In the genomic region with DNA sequence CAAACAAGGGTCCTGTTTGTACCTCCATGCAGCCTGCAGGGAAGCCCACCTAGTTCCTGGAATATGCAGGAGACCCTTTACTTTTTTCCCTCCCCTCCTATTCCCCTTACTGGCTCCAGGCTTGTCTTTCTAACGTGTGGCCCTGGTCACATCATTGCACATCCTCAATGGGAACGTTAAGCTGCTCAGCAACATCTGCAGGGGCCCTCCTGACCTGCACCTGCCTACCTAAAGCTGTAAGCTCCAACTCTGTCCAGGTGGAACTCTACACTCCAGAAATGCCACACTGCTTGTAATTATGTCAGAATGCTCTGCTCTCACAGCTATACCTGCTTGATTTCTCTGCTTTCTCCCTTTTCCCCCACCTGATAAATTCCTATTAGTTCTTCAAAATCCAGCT, we compare ENCODE assay signal across 22 cellular contexts.
"Had no signal": no experiment of that assay in that cellular context is flagged by ENCODE, and none has a peak within 500 bp of the region (broad histone marks: within the 10 kb centered on the region; RNA-seq: fewer than 3 reads in every experiment).

No MANE protein-coding gene starts in this region.

- H3K36me3 Mint-ChIP-seq: activated naive CD4-positive, alpha-beta T cell treated with anti-CD3 and anti-CD28 coated beads, Interleukin-2, amount 10 ng/mL, durations not matched to agents 7 days and 5 days; natural killer cell had no signal

- H3K27ac ChIP-seq: colonic mucosa, epithelial cell of prostate, heart left ventricle, neutrophil, ovary, prostate gland, spleen, thoracic aorta, upper lobe of left lung had no signal

- H3K4me3 Mint-ChIP-seq: activated B cell treated with CpG ODN at 0.5 μM for 24 hours; activated CD4-positive, alpha-beta T cell treated with anti-CD3 and anti-CD28 coated beads for 36 hours; activated naive CD4-positive, alpha-beta T cell treated with anti-CD3 and anti-CD28 coated beads, Interleukin-2, amount 10 ng/mL, durations not matched to agents 7 days and 5 days; natural killer cell had no signal

- H3K4me1 Mint-ChIP-seq: activated B cell treated with CpG ODN at 0.5 μM for 24 hours; activated CD4-positive, alpha-beta T cell treated with anti-CD3 and anti-CD28 coated beads for 36 hours; activated naive CD4-positive, alpha-beta T cell treated with anti-CD3 and anti-CD28 coated beads, Interleukin-2, amount 10 ng/mL, durations not matched to agents 7 days and 5 days; natural killer cell had no signal

- DNase-seq: activated B cell treated with CpG ODN at 0.5 μM for 24 hours; activated CD4-positive, alpha-beta T cell treated with anti-CD3 and anti-CD28 coated beads for 36 hours; activated CD4-positive, alpha-beta T cell treated with anti-CD3 and anti-CD28 coated beads, Interleukin-2, amount 50 U/mL, for 48 hours; activated effector memory CD4-positive, alpha-beta T cell treated with anti-CD3 and anti-CD28 coated beads, Interleukin-2, amount 50 U/mL, for 16 hours; activated naive CD4-positive, alpha-beta T cell treated with anti-CD3 and anti-CD28 coated beads, Interleukin-2, amount 10 ng/mL, durations not matched to agents 7 days and 5 days; activated T-cell treated with anti-CD3 and anti-CD28 coated beads for 4 hours; amygdala; colonic mucosa; heart left ventricle; islet precursor cell; left cardiac atrium; midbrain; natural killer cell; ovary; spleen; stimulated activated CD4-positive, alpha-beta T cell treated with anti-CD3 and anti-CD28 coated beads, Interleukin-4, amount 100 ng/mL, for 1 hour; stimulated activated naive CD4-positive, alpha-beta T cell; upper lobe of left lung had no signal

- H3K9me3 ChIP-seq: colonic mucosa, heart left ventricle, neutrophil, ovary, prostate gland, spleen, thoracic aorta, upper lobe of left lung had no signal

- H3K27me3 ChIP-seq: colonic mucosa, ovary, upper lobe of left lung had no signal

- H3K4me1 ChIP-seq: colonic mucosa, heart left ventricle, prostate gland, spleen, upper lobe of left lung had no signal

- ATAC-seq: activated CD4-positive, alpha-beta T cell treated with anti-CD3 and anti-CD28 coated beads for 36 hours; heart left ventricle; left cardiac atrium had no signal

- H3K27ac Mint-ChIP-seq: activated B cell treated with CpG ODN at 0.5 μM for 24 hours; activated CD4-positive, alpha-beta T cell treated with anti-CD3 and anti-CD28 coated beads for 36 hours; activated naive CD4-positive, alpha-beta T cell treated with anti-CD3 and anti-CD28 coated beads, Interleukin-2, amount 10 ng/mL, durations not matched to agents 7 days and 5 days; natural killer cell had no signal

- H3K9me3 Mint-ChIP-seq: activated B cell treated with CpG ODN at 0.5 μM for 24 hours; activated naive CD4-positive, alpha-beta T cell treated with anti-CD3 and anti-CD28 coated beads, Interleukin-2, amount 10 ng/mL, durations not matched to agents 7 days and 5 days; natural killer cell had no signal
